Comparison of ENCODE assay signal across 15 cellular contexts in the genomic region with DNA sequence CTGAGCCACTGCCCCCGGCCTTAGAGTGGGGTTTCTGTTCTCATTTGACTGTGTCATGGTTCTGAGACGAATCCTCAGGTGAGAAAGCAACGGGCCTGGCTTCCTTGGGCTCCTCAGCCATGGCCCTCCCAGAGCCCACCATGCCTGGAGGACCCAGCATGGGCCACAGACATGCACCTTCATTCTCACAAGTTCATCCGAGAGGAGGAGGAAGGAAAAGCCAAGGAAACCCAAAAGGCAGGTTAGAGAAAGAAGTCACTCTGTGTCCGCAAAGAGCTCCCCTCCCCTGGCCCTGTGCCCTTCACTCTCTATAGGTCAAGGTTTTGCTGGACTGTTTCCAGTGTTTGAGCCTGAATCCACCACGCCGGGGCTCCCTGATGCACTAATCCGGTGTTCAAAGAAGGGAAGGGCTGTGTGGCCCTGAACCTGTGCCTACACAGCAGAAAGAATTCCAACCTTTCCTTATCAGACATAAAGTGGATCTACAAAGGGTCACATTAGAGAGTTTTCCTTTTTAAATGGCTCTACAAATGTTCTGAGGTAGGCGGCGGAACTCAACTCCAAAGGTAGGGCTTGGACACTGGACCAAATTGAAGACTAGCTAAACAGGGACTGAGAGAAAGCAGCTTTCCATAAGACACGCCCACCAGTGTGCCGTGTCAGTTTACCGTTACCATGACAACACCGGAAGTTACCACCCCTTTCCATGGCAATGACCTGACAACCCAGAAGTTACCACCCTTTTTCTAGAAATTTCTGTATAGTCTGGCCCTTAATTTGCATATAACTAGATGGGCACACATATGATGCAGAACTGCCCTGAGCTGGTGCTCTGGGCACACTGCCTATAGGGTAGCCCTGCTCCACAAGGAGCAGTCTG. TPM values are rescaled to one million over a fixed set of nuclear protein-coding genes. Genes with fewer than 3 reads are reported as not detected.
DNase-seq lines count a peak whose midpoint lies in the region; ATAC-seq, FAIRE-seq and TF ChIP-seq lines count a peak whose summit lies in the region.
"Had no signal": no experiment of that assay in that cellular context is flagged by ENCODE, and none has a peak within 500 bp of the region (broad histone marks: within the 10 kb centered on the region; RNA-seq: fewer than 3 reads in every experiment).

No MANE protein-coding gene starts in this region.

- H3K27me3 Mint-ChIP-seq in activated CD4-positive, alpha-beta T cell treated with anti-CD3 and anti-CD28 coated beads for 36 hours: no peaks in the 10 kb centered on the region

- H3K9ac ChIP-seq in GM12878 (ENCODE audit: control insufficient read depth, insufficient read depth, low read length): no peak overlapping the region
- no peak overlapping the region for H3K9ac ChIP-seq in neuronal stem cell (ENCODE audit: low read depth, low read length, poor library complexity)

- TF ChIP-seq EP300 in GM12878 (IDR thresholded peaks at IDR 0.05; ENCODE audit: borderline replicate concordance in 1 of 2, control insufficient read depth in 1 of 2, low read depth in 2 of 2, low read length in 2 of 2): no peak

- H3K27me3 ChIP-seq in GM12878 (replicated peaks in 1 of 2; ENCODE audit: control insufficient read depth in 2 of 2, insufficient read depth in 2 of 2, low read length in 1 of 2) (no peaks in the 10 kb centered on the region), neuronal stem cell (ENCODE audit: control insufficient read depth in 3 of 3, insufficient read depth in 3 of 3, low read depth in 1 of 3, low read length in 3 of 3) (no peaks in the 10 kb centered on the region)
- H3K27me3 ChIP-seq: foreskin keratinocyte, pancreas had no signal

- no peak for DNase-seq in activated CD4-positive, alpha-beta T cell treated with anti-CD3 and anti-CD28 coated beads for 36 hours
- DNase-seq in activated CD4-positive, alpha-beta T cell treated with anti-CD3 and anti-CD28 coated beads for 48 hours: no peak
- peak; percentile 35 for DNase-seq in M059J (ENCODE audit: low read depth)
- no peak for DNase-seq in GM12878 (ENCODE audit: low read depth, low spot score)
- DNase-seq in neuronal stem cell (ENCODE audit: low spot score): no peak
- DNase-seq in G401 (ENCODE audit: low spot score): no peak
- no peak for DNase-seq in NCI-H1694 treated with DMSO at 0.1 percent for 48 hours (lab: John Stamatoyannopoulos, UW)
- no peak for DNase-seq in stimulated activated CD4-positive, alpha-beta T cell treated with anti-CD3 and anti-CD28 coated beads, Interleukin-2, amount 100 ng/mL, for 24 hours
- DNase-seq: activated CD4-positive, alpha-beta T cell treated with anti-CD3 and anti-CD28 coated beads for 4 hours; activated naive CD4-positive, alpha-beta T cell treated with Interleukin-2 at 50 U/mL for 16 hours; foreskin keratinocyte; left cardiac atrium; NCI-H1417 treated with DMSO at 0.1 percent for 48 hours; pancreas; SHP77 had no signal

- H3K4me2 ChIP-seq in GM12878 (ENCODE audit: control insufficient read depth, insufficient read depth) (no peak overlapping the region), neuronal stem cell (ENCODE audit: insufficient read depth, low read length, poor library complexity, severe bottlenecking) (no peak overlapping the region)

- no TSS peak for BruUV-seq in GM12878 (replicated peaks; lab: Mats Ljungman, UMichigan)

- no peak for TF ChIP-seq RAD21 in GM12878 (IDR thresholded peaks at IDR 0.05; ENCODE audit: insufficient read depth, low read depth, low read length)

- H3K27ac ChIP-seq in GM12878 (ENCODE audit: control insufficient read depth, insufficient read depth) (no peak overlapping the region), neuronal stem cell (replicated peaks; ENCODE audit: low read length) (no peak overlapping the region)
- H3K27ac ChIP-seq: foreskin keratinocyte, pancreas had no signal

- no peak for TF ChIP-seq POLR2A in GM12878 (IDR thresholded peaks at IDR 0.05; ENCODE audit: low read depth, low read length)

- ATAC-seq in activated CD4-positive, alpha-beta T cell treated with anti-CD3 and anti-CD28 coated beads for 36 hours: peak; percentile 16
- ATAC-seq in GM12878: no peak
- ATAC-seq: foreskin keratinocyte, pancreas had no signal

- peak overlapping the region; percentile 47 for H2AK5ac ChIP-seq in neuronal stem cell (ENCODE audit: low read depth, low read length)

- SMC1A ChIA-PET in GM12878 (lab: Charles Lee; ENCODE audit: uncharacterized antibody, unreplicated experiment): interaction anchor here (1.2 to 5.3 kb wide), 3 partner anchors 11 to 79 kb away, joined by 3 to 29 read pairs (median 9); no protein-coding TSS in a partner anchor

- in situ Hi-C loops in GM12878 (cut with MboI): no loop called here
- in situ Hi-C loops in G401 (cut with HindIII; ENCODE audit: low sequenced_read_pairs): no loop called here

- no peaks in the 10 kb centered on the region for H3K9me3 Mint-ChIP-seq in activated CD4-positive, alpha-beta T cell treated with anti-CD3 and anti-CD28 coated beads for 36 hours (ENCODE audit: low read depth)

- H3K4me3 ChIP-seq in GM12878 (no peak overlapping the region), neuronal stem cell (ENCODE audit: low read length in 2 of 2) (no peak overlapping the region)
- H3K4me3 ChIP-seq: pancreas had no signal

- POLR2A ChIA-PET in activated CD4-positive, alpha-beta T cell treated with anti-CD3 and anti-CD28 coated beads for 36 hours (lab: Charles Lee): no interaction called here
- POLR2A ChIA-PET in GM12878 (lab: Charles Lee): interaction anchor here (0.6 to 1.3 kb wide), 3 partner anchors 11 to 78 kb away, joined by 3 to 4 read pairs (median 3); no protein-coding TSS in a partner anchor

- no peak overlapping the region for H3K4me3 Mint-ChIP-seq in activated CD4-positive, alpha-beta T cell treated with anti-CD3 and anti-CD28 coated beads for 36 hours

- H3K14ac ChIP-seq in neuronal stem cell (ENCODE audit: low read length): no peak overlapping the region

- H4K20me1 ChIP-seq in GM12878 (ENCODE audit: control insufficient read depth, insufficient read depth): no peaks in the 10 kb centered on the region

- H3K4ac ChIP-seq in neuronal stem cell (ENCODE audit: low read length): no peak overlapping the region

- intact Hi-C loops in activated CD4-positive, alpha-beta T cell treated with anti-CD3 and anti-CD28 coated beads for 36 hours (cut with DNase I, micrococcal nuclease): no loop called here
- intact Hi-C loops in GM12878 (cut with micrococcal nuclease; ENCODE audit: unreplicated experiment): no loop called here

- H2AFZ ChIP-seq in GM12878 (ENCODE audit: control insufficient read depth, low read depth, low read length): no peak overlapping the region
- peak overlapping the region; percentile 17 for H2AFZ ChIP-seq in neuronal stem cell (ENCODE audit: low read length)

- H3K4me1 ChIP-seq in GM12878 (ENCODE audit: control insufficient read depth, insufficient read depth, low read length) (peaks cover 39% of the 10 kb centered on the region), neuronal stem cell (ENCODE audit: control insufficient read depth in 2 of 2, insufficient read depth in 1 of 2, low read depth in 1 of 2, low read length in 2 of 2) (peaks cover 0 to 8% of the 10 kb centered on the region in 2 donors)
- H3K4me1 ChIP-seq: foreskin keratinocyte, pancreas had no signal

- peaks cover 6% of the 10 kb centered on the region for H3K4me1 Mint-ChIP-seq in activated CD4-positive, alpha-beta T cell treated with anti-CD3 and anti-CD28 coated beads for 36 hours

- no peak overlapping the region for H2BK5ac ChIP-seq in neuronal stem cell (ENCODE audit: low read length)

- 67% methylated on average over 14 of the region's 14 CpGs for WGBS in GM12878 (ENCODE audit: insufficient coverage, insufficient replicate concordance, low lambda C conversion rate, missing lambda C conversion rate)
- WGBS in neuronal stem cell (ENCODE audit: extremely low coverage in 2 of 2, insufficient read length in 2 of 2, insufficient replicate concordance in 1 of 2), 2 donors: no CpG with 5 or more reads among the region's 14 CpGs

- TF ChIP-seq CTCF in GM12878 (IDR thresholded peaks at IDR 0.05 in 2 of 3, conservative IDR thresholded peaks at IDR 0.05 in 1 of 3; ENCODE audit: control insufficient read depth in 2 of 3, extremely low read depth in 1 of 3, insufficient read depth in 1 of 3, low read depth in 3 of 3, low read length in 3 of 3): no peak

- no peak overlapping the region for H3K27ac Mint-ChIP-seq in activated CD4-positive, alpha-beta T cell treated with anti-CD3 and anti-CD28 coated beads for 36 hours

- H3K9me3 ChIP-seq in GM12878 (replicated peaks; ENCODE audit: control insufficient read depth, insufficient read depth, low read length) (no peaks in the 10 kb centered on the region; the same call in 2 of the 3 replicates), neuronal stem cell (replicated peaks in 1 of 2; ENCODE audit: control insufficient read depth in 2 of 2, insufficient read depth in 1 of 2, low read depth in 1 of 2, low read length in 2 of 2) (peaks cover 0 to 6% of the 10 kb centered on the region in 2 donors)
- H3K9me3 ChIP-seq: pancreas had no signal

- RAD21 ChIA-PET in GM12878 (lab: Charles Lee; ENCODE audit: unreplicated experiment): interaction anchor here (1.5 to 2.9 kb wide), 4 partner anchors 9 to 28 kb away, joined by 3 to 15 read pairs (median 7); no protein-coding TSS in a partner anchor

- H3K79me1 ChIP-seq in neuronal stem cell (ENCODE audit: low read depth, low read length): no peaks in the 10 kb centered on the region

- H3K18ac ChIP-seq in neuronal stem cell (ENCODE audit: low read length): no peak overlapping the region

- no peak overlapping the region for H4K91ac ChIP-seq in neuronal stem cell (ENCODE audit: low read depth, low read length, poor library complexity)

- no peak overlapping the region for H2BK15ac ChIP-seq in neuronal stem cell (ENCODE audit: low read length)

- no peaks in the 10 kb centered on the region for H3K79me2 ChIP-seq in GM12878 (ENCODE audit: control insufficient read depth, insufficient read depth, low read length)

- H3K23ac ChIP-seq in neuronal stem cell (ENCODE audit: low read depth, low read length, poor library complexity): no peak overlapping the region

- no peak overlapping the region for H2BK12ac ChIP-seq in neuronal stem cell (ENCODE audit: low read length)

- CTCF ChIA-PET in activated CD4-positive, alpha-beta T cell treated with anti-CD3 and anti-CD28 coated beads for 36 hours (lab: Charles Lee): interaction anchor here (0.6 to 5.0 kb wide), 4 partner anchors 13 to 352 kb away, joined by 3 to 28 read pairs (median 15); no protein-coding TSS in a partner anchor
- CTCF ChIA-PET in GM12878 (lab: Yijun Ruan, JAX): interaction anchor here (0.5 to 5.0 kb wide), 4 partner anchors 8 to 102 kb away, joined by 3 to 33 read pairs (median 5); no protein-coding TSS in a partner anchor

- H2BK120ac ChIP-seq in neuronal stem cell (ENCODE audit: low read depth, low read length): no peak overlapping the region

- H3K36me3 ChIP-seq in GM12878 (ENCODE audit: control insufficient read depth in 2 of 2, insufficient read depth in 2 of 2, low read length in 1 of 2): no peaks in the 10 kb centered on the region
- H3K36me3 ChIP-seq in neuronal stem cell (replicated peaks in 1 of 2; ENCODE audit: control insufficient read depth in 2 of 2, insufficient read depth in 2 of 2, low read length in 2 of 2): no peaks in the 10 kb centered on the region
- H3K36me3 ChIP-seq: pancreas had no signal

- no peaks in the 10 kb centered on the region for H3K36me3 Mint-ChIP-seq in activated CD4-positive, alpha-beta T cell treated with anti-CD3 and anti-CD28 coated beads for 36 hours (ENCODE audit: low read depth)

- no peak overlapping the region for H4K8ac ChIP-seq in neuronal stem cell (ENCODE audit: low read depth, low read length)

- no peak for FAIRE-seq in GM12878 (lab: Jason Lieb, UNC)
- FAIRE-seq: pancreas had no signal

RNA-seq across cellular contexts. Expression of a gene that starts 15.9 kb away (rescaled TPM):
- 10 to 100 TPM in 1 of 2 experiments, 1 to 10 TPM in 1; 9.9 to 13.5 TPM for total RNA-seq in activated CD4-positive, alpha-beta T cell treated with anti-CD3 and anti-CD28 coated beads for 36 hours
- 0.05 and 0.22 TPM in 2 replicates for total RNA-seq in M059J (2014; rRNA removed; shearing (Covaris generic))
- total RNA-seq in GM12878 (2013; cell fraction: nucleolus; rRNA removed): 32.2 and 34.1 TPM in 2 replicates
- total RNA-seq in GM12878 (2014; rRNA removed): 11.1 and 13.2 TPM in 2 replicates
- 9.5 and 9.7 TPM in 2 replicates for total RNA-seq in GM12878 (2014; rRNA removed; fragmentation: Illumina TruSeq; extraction: Trizol)
- 26.1 and 35.2 TPM in 2 replicates for total RNA-seq in GM12878 (2021)
- 1.1 TPM for polyA plus RNA-seq in GM12878 (2011; ENCODE audit: low read depth)
- 32.7 and 34.7 TPM in 2 replicates for polyA plus RNA-seq in GM12878 (2011; rRNA removed)
- polyA plus RNA-seq in GM12878 (2011; cell fraction: cytosol; rRNA removed): 21.0 and 34.5 TPM in 2 replicates
- polyA plus RNA-seq in GM12878 (2011; cell fraction: nucleus; rRNA removed): 10.6 and 20.6 TPM in 2 replicates
- polyA plus RNA-seq in GM12878 (2012): 1.4 and 3.6 TPM in 2 replicates
- polyA plus RNA-seq in GM12878 (2014; fragmentation: Illumina TruSeq; extraction: Trizol): 13.9 and 17.4 TPM in 2 replicates
- polyA plus RNA-seq in GM12878 (2014; fragmentation: Nextera tagmentation; extraction: Ambion mirVana): 1 to 10 TPM; 6.9 to 7.5 TPM
- 16.7 and 20.6 TPM in 2 replicates for polyA plus RNA-seq in GM12878 (2014; rRNA removed)
- polyA plus RNA-seq in GM12878 (2016; fragmentation: Nextera tagmentation; extraction: Ambion mirVana): 10 to 100 TPM; 12.5 to 14.1 TPM
- polyA minus RNA-seq in GM12878 (2011; rRNA and poly(A)+ RNA removed): 101 and 135 TPM in 2 replicates
- polyA minus RNA-seq in GM12878 (2011; cell fraction: cytosol; rRNA and poly(A)+ RNA removed): 10.6 and 22.3 TPM in 2 replicates
- 14.3 and 19.1 TPM in 2 replicates for polyA minus RNA-seq in GM12878 (2011; cell fraction: nucleus; rRNA and poly(A)+ RNA removed)
- 0.03 TPM for polyA plus RNA-seq in neuronal stem cell (2013, experiment 1 of 2)
- 0.03 TPM for polyA plus RNA-seq in neuronal stem cell (2013, experiment 2 of 2)
- 0.06 TPM in 1 of 2 replicates, not detected in the other for total RNA-seq in G401 (2014; rRNA removed; shearing (Covaris generic))
- total RNA-seq: foreskin keratinocyte had no signal
- polyA plus RNA-seq: foreskin keratinocyte had no signal

RNA-seq across cellular contexts. Expression of a gene that starts 42.4 kb away (rescaled TPM):
- total RNA-seq in activated CD4-positive, alpha-beta T cell treated with anti-CD3 and anti-CD28 coated beads for 36 hours: under 1 TPM in 1 of 2 experiments, not detected in 1; 0.30 TPM
- total RNA-seq in M059J (2014; rRNA removed; shearing (Covaris generic)): 2.7 and 6.3 TPM in 2 replicates
- total RNA-seq in GM12878 (2013; cell fraction: nucleolus; rRNA removed): 8.4 and 8.8 TPM in 2 replicates
- total RNA-seq in GM12878 (2014; rRNA removed) (15.4 and 17.8 TPM in 2 replicates), GM12878 (2014; rRNA removed; fragmentation: Illumina TruSeq; extraction: Trizol) (24.0 and 24.6 TPM in 2 replicates), GM12878 (2021) (13.2 and 16.7 TPM in 2 replicates)
- 3.6 TPM for polyA plus RNA-seq in GM12878 (2011; ENCODE audit: low read depth)
- polyA plus RNA-seq in GM12878 (2011; rRNA removed) (2.0 and 2.4 TPM in 2 replicates), GM12878 (2014; fragmentation: Illumina TruSeq; extraction: Trizol) (47.2 and 54.1 TPM in 2 replicates), GM12878 (2014; fragmentation: Nextera tagmentation; extraction: Ambion mirVana) (10 to 100 TPM; 16.2 to 25.0 TPM), GM12878 (2014; rRNA removed) (16.4 and 19.2 TPM in 2 replicates), GM12878 (2016; fragmentation: Nextera tagmentation; extraction: Ambion mirVana) (1 to 10 TPM; 2.8 to 4.3 TPM)
- polyA plus RNA-seq in GM12878 (2011; cell fraction: cytosol; rRNA removed): 2.1 and 3.8 TPM in 2 replicates
- polyA plus RNA-seq in GM12878 (2011; cell fraction: nucleus; rRNA removed): 0.94 and 3.6 TPM in 2 replicates
- polyA plus RNA-seq in GM12878 (2012): 3.4 and 5.0 TPM in 2 replicates
- 1.9 and 3.1 TPM in 2 replicates for polyA minus RNA-seq in GM12878 (2011; rRNA and poly(A)+ RNA removed)
- not detected in 2 replicates for polyA minus RNA-seq in GM12878 (2011; cell fraction: cytosol; rRNA and poly(A)+ RNA removed)
- polyA minus RNA-seq in GM12878 (2011; cell fraction: nucleus; rRNA and poly(A)+ RNA removed): 0.67 and 0.85 TPM in 2 replicates
- polyA plus RNA-seq in neuronal stem cell (2013, experiment 1 of 2): not detected
- not detected for polyA plus RNA-seq in neuronal stem cell (2013, experiment 2 of 2)
- total RNA-seq in G401 (2014; rRNA removed; shearing (Covaris generic)): not detected in 2 replicates
- total RNA-seq: foreskin keratinocyte had no signal
- polyA plus RNA-seq: foreskin keratinocyte had no signal
